Comparison of ENCODE assay signal across 8 cellular contexts in the genomic region with DNA sequence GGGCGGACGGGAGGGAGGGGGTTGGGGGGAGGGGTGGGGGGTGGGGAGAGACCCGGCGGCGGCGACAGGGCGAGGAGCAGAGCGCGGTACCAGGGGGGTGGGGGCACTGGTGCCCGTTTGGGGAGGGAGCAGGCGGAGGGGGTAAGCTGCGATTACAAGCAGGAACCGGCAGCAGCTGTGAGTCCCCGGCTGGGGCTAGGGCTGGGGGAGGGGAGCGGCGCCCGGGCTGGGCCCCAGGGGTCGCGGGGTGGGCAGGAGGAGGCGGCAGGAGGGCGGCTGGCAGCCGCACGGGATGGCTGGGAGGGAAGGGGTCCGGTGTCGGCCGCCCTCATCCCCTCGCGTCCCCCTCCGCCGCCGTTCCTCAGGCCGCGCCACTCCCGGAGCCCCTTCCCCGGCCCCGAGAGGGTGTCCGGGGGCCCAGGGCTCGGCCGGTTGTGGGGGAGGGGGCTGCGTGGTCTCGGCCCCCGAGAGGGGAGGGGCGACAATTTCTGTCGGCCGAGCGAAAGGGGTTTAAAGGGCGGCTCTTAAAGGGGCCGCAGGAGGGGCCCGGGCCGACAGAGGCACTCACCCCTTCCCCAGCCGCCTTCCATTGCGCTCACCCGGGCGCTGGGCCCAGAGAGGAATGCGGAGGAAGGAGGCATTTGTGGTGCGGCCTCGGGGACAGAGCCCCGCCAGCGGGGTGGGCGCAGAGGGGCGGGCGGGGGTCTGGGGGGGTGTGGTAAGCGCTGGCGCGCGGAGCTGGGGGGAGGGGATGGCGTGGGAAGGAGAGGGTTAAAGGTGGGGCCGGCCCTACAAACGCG. TPM values are rescaled to one million over a fixed set of nuclear protein-coding genes. Genes with fewer than 3 reads are reported as not detected.
DNase-seq lines count a peak whose midpoint lies in the region; ATAC-seq and TF ChIP-seq lines count a peak whose summit lies in the region.

A gene with protein sequence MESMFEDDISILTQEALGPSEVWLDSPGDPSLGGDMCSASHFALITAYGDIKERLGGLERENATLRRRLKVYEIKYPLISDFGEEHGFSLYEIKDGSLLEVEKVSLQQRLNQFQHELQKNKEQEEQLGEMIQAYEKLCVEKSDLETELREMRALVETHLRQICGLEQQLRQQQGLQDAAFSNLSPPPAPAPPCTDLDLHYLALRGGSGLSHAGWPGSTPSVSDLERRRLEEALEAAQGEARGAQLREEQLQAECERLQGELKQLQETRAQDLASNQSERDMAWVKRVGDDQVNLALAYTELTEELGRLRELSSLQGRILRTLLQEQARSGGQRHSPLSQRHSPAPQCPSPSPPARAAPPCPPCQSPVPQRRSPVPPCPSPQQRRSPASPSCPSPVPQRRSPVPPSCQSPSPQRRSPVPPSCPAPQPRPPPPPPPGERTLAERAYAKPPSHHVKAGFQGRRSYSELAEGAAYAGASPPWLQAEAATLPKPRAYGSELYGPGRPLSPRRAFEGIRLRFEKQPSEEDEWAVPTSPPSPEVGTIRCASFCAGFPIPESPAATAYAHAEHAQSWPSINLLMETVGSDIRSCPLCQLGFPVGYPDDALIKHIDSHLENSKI (plus strand): TSS at position 144 of the 800 bp plus-strand sequence. CDS start 1,952 bp downstream, outside the sequence.

- H3K27ac ChIP-seq in SJSA1 (no peak within 1 kb of the TSS), adipose tissue (ENCODE audit: low read depth, low read length) (no peak within 1 kb of the TSS), left ventricle myocardium inferior (replicated peaks) (peak within 1 kb of the TSS; percentile 89), psoas muscle (peak within 1 kb of the TSS; percentile 89)

- H3K9me3 ChIP-seq in SJSA1 (replicated peaks) (no peaks in the 10 kb centered on the region), left ventricle myocardium inferior (replicated peaks) (no peaks in the 10 kb centered on the region), psoas muscle (no peaks in the 10 kb centered on the region)

- TF ChIP-seq CTCF in left ventricle myocardium inferior (IDR thresholded peaks at IDR 0.05; ENCODE audit: borderline replicate concordance) (no peak), psoas muscle (IDR thresholded peaks at IDR 0.05) (no peak)

- H3K4me3 ChIP-seq in H7 (ENCODE audit: insufficient read depth, low read depth, low read length) (peak within 1 kb of the TSS; percentile 84), SJSA1 (peak within 1 kb of the TSS; percentile 60), left ventricle myocardium inferior (peak within 1 kb of the TSS; percentile 99), psoas muscle (peak within 1 kb of the TSS; percentile 98)

- DNase-seq in ACHN (peak; percentile 48), H7 (peak; percentile 97), SJSA1 (ENCODE audit: low read depth in 1 of 2, low spot score in 2 of 2) (peak; percentile 33 to 62), left ventricle myocardium inferior (peak; percentile 47), psoas muscle (peak; percentile 59 to 79)

- H3K4me1 ChIP-seq in SJSA1 (replicated peaks) = peaks cover 12% of the 10 kb centered on the region
- peaks cover 41% of the 10 kb centered on the region for H3K4me1 ChIP-seq in left ventricle myocardium inferior
- peaks cover 12% of the 10 kb centered on the region for H3K4me1 ChIP-seq in psoas muscle

- intact Hi-C loops in left ventricle myocardium inferior (cut with micrococcal nuclease) (no loop called here), psoas muscle (cut with DNase I) (no loop called here)

- no peaks in the 10 kb centered on the region for H3K36me3 ChIP-seq in H7 (replicated peaks; ENCODE audit: control insufficient read depth, insufficient read depth, low read length)
- H3K36me3 ChIP-seq in SJSA1 = no peaks in the 10 kb centered on the region
- H3K36me3 ChIP-seq in left ventricle myocardium inferior = peaks cover 6% of the 10 kb centered on the region
- peaks cover 0 to 11% of the 10 kb centered on the region in 2 donors for H3K36me3 ChIP-seq in psoas muscle (ENCODE audit: insufficient read depth in 1 of 2, low read depth in 1 of 2)

- in situ Hi-C loops in ACHN (cut with HindIII; ENCODE audit: low pct_ligation_motif_present, low pct_unique_long_range_greater_than_20kb, low sequenced_read_pairs) = no loop called here

- WGBS in adipose tissue, 3 donors = 0 to 1% (median 0%) methylated on average over 41 to 69 of the region's 70 CpGs
- 0 to 1% (median 0%) methylated on average over 23 to 70 of the region's 70 CpGs for WGBS in psoas muscle, 3 donors

- peak; percentile 49 to 70 (median 64) for ATAC-seq in psoas muscle
- ATAC-seq in GM19452 (IDR thresholded peaks at IDR 0.05; ENCODE audit: unreplicated experiment) = no peak
- no peak for ATAC-seq in GM18868 (IDR thresholded peaks at IDR 0.05; ENCODE audit: unreplicated experiment)

- H3K27me3 ChIP-seq in H7 (ENCODE audit: control insufficient read depth, insufficient read depth, low read length) (no peaks in the 10 kb centered on the region), SJSA1 (replicated peaks) (no peaks in the 10 kb centered on the region; the same call in 1 of the 2 replicates), left ventricle myocardium inferior (ENCODE audit: low read depth) (no peaks in the 10 kb centered on the region), psoas muscle (ENCODE audit: insufficient read depth in 3 of 3, low read length in 2 of 3) (no peaks in the 10 kb centered on the region)

RNA-seq across cellular contexts. Expression of the gene that starts here (rescaled TPM):
- total RNA-seq in H7 (2014; rRNA removed; shearing (Covaris generic)) = 13.9 and 16.3 TPM in 2 replicates
- total RNA-seq in SJSA1 (2014; rRNA removed; shearing (Covaris generic)) = 3.5 and 4.5 TPM in 2 replicates
- polyA plus RNA-seq in adipose tissue (10 to 100 TPM in 2 of 3 donors, 1 to 10 TPM in 1; 5.9 to 21.5 (median 14.2) TPM), psoas muscle (10 to 100 TPM in 2 of 3 donors, 1 to 10 TPM in 1; 5.3 to 37.9 (median 27.4) TPM)
- total RNA-seq in left ventricle myocardium inferior (14.8 TPM), psoas muscle (10 to 100 TPM; 14.5 to 20.6 (median 18.9) TPM)

Comparison
In these comparisons a context has a peak if more than half of its experiments do, and no peak if none do; other contexts are left out.
1. DNase-seq: peak in every context shown above with its lines; median percentile 97 in H7; 69 in psoas muscle; 48 in ACHN; 48 in SJSA1; 47 in left ventricle myocardium inferior.
2. H3K27ac ChIP-seq: peak in left ventricle myocardium inferior (single experiment) and psoas muscle (single experiment); none in SJSA1 (single experiment) and adipose tissue (single experiment).
3. ATAC-seq: peak in psoas muscle (4 of 4); none in GM19452 (single experiment) and GM18868 (single experiment).
4. Peak in every context shown above with its lines, with median percentiles within 50 percentile points of each other: H3K4me3 ChIP-seq.